ENCODE assay signal across 19 cellular contexts in the genomic region with DNA sequence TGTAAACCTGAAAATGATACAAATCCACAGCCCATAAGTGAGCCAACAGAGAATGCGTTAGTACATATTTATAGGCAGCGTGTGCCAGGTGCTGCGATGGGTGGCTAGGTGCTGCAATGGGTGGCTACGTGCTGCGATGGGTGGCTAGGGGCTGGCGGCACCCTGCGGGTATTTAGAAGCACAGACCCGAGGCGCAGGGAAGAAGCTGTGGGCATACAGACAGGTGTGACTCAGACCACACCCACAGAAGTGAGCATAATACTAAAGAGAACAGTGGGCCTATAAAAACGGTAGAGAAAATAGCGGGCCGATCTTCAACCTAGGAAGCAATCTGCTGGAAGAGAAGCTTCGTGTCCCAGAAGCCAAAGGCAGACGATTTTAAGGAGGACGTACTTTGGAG.
"Had no signal": no experiment of that assay in that cellular context is flagged by ENCODE, and none has a peak within 500 bp of the region (broad histone marks: within the 10 kb centered on the region; RNA-seq: fewer than 3 reads in every experiment).

No MANE protein-coding gene starts in this region.

- ATAC-seq: gastrocnemius medialis; left lung; natural killer cell; stimulated activated naive CD8-positive, alpha-beta T cell treated with anti-CD3 and anti-CD28 coated beads, Interleukin-15, amount 100 ng/mL, for 72 hours had no signal

- H3K4me3 Mint-ChIP-seq: activated naive CD8-positive, alpha-beta T cell treated with anti-CD3 and anti-CD28 coated beads, Interleukin-2, amount 10 ng/mL, durations not matched to agents 7 days and 5 days; central memory CD8-positive, alpha-beta T cell; natural killer cell; stimulated activated naive CD8-positive, alpha-beta T cell treated with anti-CD3 and anti-CD28 coated beads, Interleukin-15, amount 100 ng/mL, for 72 hours had no signal

- DNase-seq: activated CD4-positive, alpha-beta T cell treated with anti-CD3 and anti-CD28 coated beads for 1 hour; activated CD4-positive, alpha-beta T cell treated with anti-CD3 and anti-CD28 coated beads, Interleukin-2, amount 50 U/mL, for 4 hours; activated naive CD4-positive, alpha-beta T cell; activated naive CD8-positive, alpha-beta T cell treated with anti-CD3 and anti-CD28 coated beads, Interleukin-2, amount 10 ng/mL, durations not matched to agents 7 days and 5 days; activated T-cell treated with anti-CD3 and anti-CD28 coated beads for 4 hours; anterior cingulate cortex; brain microvascular endothelial cell; cortex of kidney; effector CD4-positive, alpha-beta T cell; gastrocnemius medialis; islet precursor cell; left lung; natural killer cell; sigmoid colon; stimulated activated CD4-positive, alpha-beta T cell treated with anti-CD3 and anti-CD28 coated beads, Interleukin-1b, Interleukin-23, amount 100 ng/mL, for 48 hours; stimulated activated naive CD8-positive, alpha-beta T cell treated with anti-CD3 and anti-CD28 coated beads, Interleukin-15, amount 100 ng/mL, for 72 hours; T-helper 9 cell; upper lobe of left lung had no signal

- H3K27me3 Mint-ChIP-seq: activated naive CD8-positive, alpha-beta T cell treated with anti-CD3 and anti-CD28 coated beads, Interleukin-2, amount 10 ng/mL, durations not matched to agents 7 days and 5 days; central memory CD8-positive, alpha-beta T cell; stimulated activated naive CD8-positive, alpha-beta T cell treated with anti-CD3 and anti-CD28 coated beads, Interleukin-15, amount 100 ng/mL, for 72 hours had no signal

- H3K36me3 ChIP-seq: gastrocnemius medialis had no signal

- H3K4me1 Mint-ChIP-seq: activated naive CD8-positive, alpha-beta T cell treated with anti-CD3 and anti-CD28 coated beads, Interleukin-2, amount 10 ng/mL, durations not matched to agents 7 days and 5 days; central memory CD8-positive, alpha-beta T cell; natural killer cell; stimulated activated naive CD8-positive, alpha-beta T cell treated with anti-CD3 and anti-CD28 coated beads, Interleukin-15, amount 100 ng/mL, for 72 hours had no signal

- H3K4me1 ChIP-seq: gastrocnemius medialis, left lung, upper lobe of left lung had no signal

- H3K4me3 ChIP-seq: gastrocnemius medialis, left lung, sigmoid colon, upper lobe of left lung had no signal

- H3K9me3 ChIP-seq: gastrocnemius medialis, left lung, sigmoid colon, upper lobe of left lung had no signal

- H3K36me3 Mint-ChIP-seq: activated naive CD8-positive, alpha-beta T cell treated with anti-CD3 and anti-CD28 coated beads, Interleukin-2, amount 10 ng/mL, durations not matched to agents 7 days and 5 days; natural killer cell had no signal

- H3K27ac Mint-ChIP-seq: activated naive CD8-positive, alpha-beta T cell treated with anti-CD3 and anti-CD28 coated beads, Interleukin-2, amount 10 ng/mL, durations not matched to agents 7 days and 5 days; natural killer cell had no signal

- H3K27ac ChIP-seq: brain microvascular endothelial cell, gastrocnemius medialis, left lung, sigmoid colon, upper lobe of left lung had no signal

- H3K27me3 ChIP-seq: brain microvascular endothelial cell, gastrocnemius medialis, left lung, sigmoid colon, upper lobe of left lung had no signal
